Comparison of ENCODE assay signal across 15 cellular contexts in the genomic region with DNA sequence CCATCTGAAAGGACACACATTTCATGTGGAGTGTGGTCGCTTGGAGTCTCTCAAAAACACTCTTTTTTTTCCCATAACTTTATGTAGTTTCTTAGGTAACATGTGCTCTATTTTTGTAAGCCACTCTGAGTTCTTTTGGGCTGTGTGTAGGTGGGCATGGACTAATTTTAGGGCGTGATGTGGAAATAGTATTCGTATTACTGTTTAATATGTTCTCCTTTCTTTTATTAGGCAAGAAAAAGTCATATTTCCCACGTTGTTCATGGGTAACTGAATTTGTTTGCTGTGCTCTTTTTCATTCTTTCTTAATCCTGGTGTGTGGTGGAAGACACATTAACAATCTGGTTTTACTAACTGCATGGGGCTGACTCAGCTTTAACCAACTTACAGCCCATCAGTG. TPM values are rescaled to one million over a fixed set of nuclear protein-coding genes. Genes with fewer than 3 reads are reported as not detected.
DNase-seq lines count a peak whose midpoint lies in the region; ATAC-seq and TF ChIP-seq lines count a peak whose summit lies in the region.
"Had no signal": no experiment of that assay in that cellular context is flagged by ENCODE, and none has a peak within 500 bp of the region (broad histone marks: within the 10 kb centered on the region; RNA-seq: fewer than 3 reads in every experiment).

No MANE protein-coding gene starts in this region.

- no peaks in the 10 kb centered on the region for H3K27me3 Mint-ChIP-seq in WTC11 (ENCODE audit: low read depth)
- no peaks in the 10 kb centered on the region for H3K27me3 Mint-ChIP-seq in stimulated activated naive B cell treated with anti-CD40 and anti-IgM and Interleukin-4, amounts not matched to agents 10 μg/mL and 1 μg/mL and 100 μg/mL, for 72 hours
- H3K27me3 Mint-ChIP-seq: T-cell had no signal

- DNase-seq in EH (ENCODE audit: low read depth) (peak; percentile 77), WTC11 (ENCODE audit: low spot score) (no peak), fibroblast of peridontal ligament (ENCODE audit: extremely low read depth) (peak; percentile 67)
- DNase-seq in stimulated activated naive B cell treated with anti-CD40 and anti-IgM and Interleukin-4, amounts not matched to agents 10 μg/mL and 1 μg/mL and 100 μg/mL, for 72 hours = no peak
- DNase-seq: activated naive CD4-positive, alpha-beta T cell; central memory CD4-positive, alpha-beta T cell; right cardiac atrium; stimulated activated CD4-positive, alpha-beta T cell treated with anti-CD3 and anti-CD28 coated beads, Interleukin-2, amount 100 ng/mL, for 48 hours; T-cell; WERI-Rb-1 had no signal

- no peak overlapping the region for H3K4me3 Mint-ChIP-seq in WTC11
- H3K4me3 Mint-ChIP-seq in stimulated activated naive B cell treated with anti-CD40 and anti-IgM and Interleukin-4, amounts not matched to agents 10 μg/mL and 1 μg/mL and 100 μg/mL, for 72 hours = no peak overlapping the region
- H3K4me3 Mint-ChIP-seq: neural progenitor cell, T-cell had no signal

- peak overlapping the region; percentile 2; the same call in 1 of the 2 replicates for H3K27ac Mint-ChIP-seq in WTC11
- peak overlapping the region; percentile 75 for H3K27ac Mint-ChIP-seq in stimulated activated naive B cell treated with anti-CD40 and anti-IgM and Interleukin-4, amounts not matched to agents 10 μg/mL and 1 μg/mL and 100 μg/mL, for 72 hours
- H3K27ac Mint-ChIP-seq: neural progenitor cell, T-cell had no signal

- H3K36me3 Mint-ChIP-seq in WTC11 = peaks cover 20% of the 10 kb centered on the region
- H3K36me3 Mint-ChIP-seq in stimulated activated naive B cell treated with anti-CD40 and anti-IgM and Interleukin-4, amounts not matched to agents 10 μg/mL and 1 μg/mL and 100 μg/mL, for 72 hours = peaks cover 52 to 64% of the 10 kb centered on the region in 2 donors

- POLR2A ChIA-PET in WTC11 (lab: Charles Lee) = no interaction called here

- 0 out of 2 replicates have a peak, but pooled peaks cover 5% of the 10 kb centered on the region for H3K4me1 Mint-ChIP-seq in WTC11
- H3K4me1 Mint-ChIP-seq in stimulated activated naive B cell treated with anti-CD40 and anti-IgM and Interleukin-4, amounts not matched to agents 10 μg/mL and 1 μg/mL and 100 μg/mL, for 72 hours = peaks cover 18 to 25% of the 10 kb centered on the region in 2 donors

- no peak for ATAC-seq in WTC11
- no peak for ATAC-seq in stimulated activated naive B cell treated with anti-CD40 and anti-IgM and Interleukin-4, amounts not matched to agents 10 μg/mL and 1 μg/mL and 100 μg/mL, for 72 hours (replicated peaks)
- no peak for ATAC-seq in HG03039 (IDR thresholded peaks at IDR 0.05; ENCODE audit: unreplicated experiment)
- no peak for ATAC-seq in HG02840 (IDR thresholded peaks at IDR 0.05; ENCODE audit: low FRiP score, unreplicated experiment)
- ATAC-seq in HG03108 (IDR thresholded peaks at IDR 0.05; ENCODE audit: unreplicated experiment) = no peak
- no peak for ATAC-seq in HG03280 (IDR thresholded peaks at IDR 0.05; ENCODE audit: unreplicated experiment)
- ATAC-seq: right cardiac atrium, T-cell had no signal

- H3K9me3 Mint-ChIP-seq in WTC11 = no peaks in the 10 kb centered on the region
- no peaks in the 10 kb centered on the region for H3K9me3 Mint-ChIP-seq in stimulated activated naive B cell treated with anti-CD40 and anti-IgM and Interleukin-4, amounts not matched to agents 10 μg/mL and 1 μg/mL and 100 μg/mL, for 72 hours
- H3K9me3 Mint-ChIP-seq: neural progenitor cell, T-cell had no signal

- no peak for TF ChIP-seq CTCF in WTC11 (IDR thresholded peaks at IDR 0.05)

- CTCF ChIA-PET in WTC11 (lab: Charles Lee) = interaction anchor here (1.1 kb wide), 1 partner anchor 323 kb away, joined by 4 read pairs; no protein-coding TSS in a partner anchor

TF ChIP-seq in WTC11, 78 proteins besides CTCF, POLR2A, EP300 and RAD21:
- TF ChIP-seq, protein P1, sequence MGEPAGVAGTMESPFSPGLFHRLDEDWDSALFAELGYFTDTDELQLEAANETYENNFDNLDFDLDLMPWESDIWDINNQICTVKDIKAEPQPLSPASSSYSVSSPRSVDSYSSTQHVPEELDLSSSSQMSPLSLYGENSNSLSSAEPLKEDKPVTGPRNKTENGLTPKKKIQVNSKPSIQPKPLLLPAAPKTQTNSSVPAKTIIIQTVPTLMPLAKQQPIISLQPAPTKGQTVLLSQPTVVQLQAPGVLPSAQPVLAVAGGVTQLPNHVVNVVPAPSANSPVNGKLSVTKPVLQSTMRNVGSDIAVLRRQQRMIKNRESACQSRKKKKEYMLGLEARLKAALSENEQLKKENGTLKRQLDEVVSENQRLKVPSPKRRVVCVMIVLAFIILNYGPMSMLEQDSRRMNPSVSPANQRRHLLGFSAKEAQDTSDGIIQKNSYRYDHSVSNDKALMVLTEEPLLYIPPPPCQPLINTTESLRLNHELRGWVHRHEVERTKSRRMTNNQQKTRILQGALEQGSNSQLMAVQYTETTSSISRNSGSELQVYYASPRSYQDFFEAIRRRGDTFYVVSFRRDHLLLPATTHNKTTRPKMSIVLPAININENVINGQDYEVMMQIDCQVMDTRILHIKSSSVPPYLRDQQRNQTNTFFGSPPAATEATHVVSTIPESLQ (CRISPR knock-in tag; IDR thresholded peaks at IDR 0.05) = no peak
- TF ChIP-seq GABPB1 (CRISPR knock-in tag; IDR thresholded peaks at IDR 0.05) = no peak
- TF ChIP-seq TEAD4 (CRISPR knock-in tag; IDR thresholded peaks at IDR 0.05) = no peak
- no peak for TF ChIP-seq FOXK1 (CRISPR knock-in tag; IDR thresholded peaks at IDR 0.05)

RNA-seq across cellular contexts. Expression of a gene that starts 27.4 kb away (rescaled TPM):
- total RNA-seq in WTC11 (2021) = 23.8 to 34.7 TPM (median 27.4 TPM) in 3 replicates

Comparison
In these comparisons a context has a peak if more than half of its experiments do, and no peak if none do; other contexts are left out.
1. DNase-seq: peak in EH (single experiment) and fibroblast of peridontal ligament (single experiment); none in WTC11 (single experiment) and stimulated activated naive B cell treated with anti-CD40 and anti-IgM and Interleukin-4, amounts not matched to agents 10 μg/mL and 1 μg/mL and 100 μg/mL, for 72 hours (single experiment).